ENCODE assay signal across 17 cellular contexts in the genomic region with DNA sequence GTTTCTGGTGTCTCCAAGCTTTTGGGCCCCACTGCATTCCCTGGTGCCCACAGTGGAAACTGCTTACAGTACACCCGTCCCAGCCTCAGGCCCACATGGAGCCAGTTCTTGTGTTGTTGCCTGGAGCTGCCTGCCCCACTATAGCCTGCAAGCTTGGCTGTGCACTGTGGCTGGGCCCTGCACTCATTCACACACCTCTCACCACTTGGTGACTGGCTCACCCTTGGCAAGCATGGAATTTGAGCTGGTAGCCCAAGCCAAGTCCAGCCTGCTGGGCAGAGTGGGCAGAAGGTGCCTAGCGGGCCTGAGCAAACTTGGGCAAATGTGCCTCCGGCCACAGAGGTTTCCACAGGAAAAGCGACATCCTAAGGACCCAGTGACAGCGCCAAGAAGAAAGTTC.
DNase-seq lines count a peak whose midpoint lies in the region; ATAC-seq and TF ChIP-seq lines count a peak whose summit lies in the region.
"Had no signal": no experiment of that assay in that cellular context is flagged by ENCODE, and none has a peak within 500 bp of the region (broad histone marks: within the 10 kb centered on the region; RNA-seq: fewer than 3 reads in every experiment).

No MANE protein-coding gene starts in this region.

- peaks cover 15% of the 10 kb centered on the region for H3K9me3 Mint-ChIP-seq in activated CD4-positive, alpha-beta memory T cell treated with anti-CD3 and anti-CD28 coated beads for 36 hours

- H3K27me3 Mint-ChIP-seq in activated CD4-positive, alpha-beta memory T cell treated with anti-CD3 and anti-CD28 coated beads for 36 hours, result no peaks in the 10 kb centered on the region
- H3K27me3 Mint-ChIP-seq: T-cell had no signal

- no peak for ATAC-seq in HG02884 (IDR thresholded peaks at IDR 0.05; ENCODE audit: unreplicated experiment)
- ATAC-seq: CD8-positive, alpha-beta T cell; GM12878; GM23338; HCT116; T-cell had no signal

- H3K4me1 Mint-ChIP-seq in activated CD4-positive, alpha-beta memory T cell treated with anti-CD3 and anti-CD28 coated beads for 36 hours (ENCODE audit: low read depth), result no peaks in the 10 kb centered on the region
- H3K4me1 Mint-ChIP-seq: GM23338, T-cell had no signal

- H3K4me3 ChIP-seq in GM12865 (ENCODE audit: low read depth, low read length) (peak overlapping the region; percentile 56), MM.1S (ENCODE audit: low read length) (no peak overlapping the region)
- H3K4me3 ChIP-seq: GM12878, GM23338, PC-9 had no signal

- H4K20me1 ChIP-seq in MM.1S (ENCODE audit: insufficient read depth, low read length), result no peaks in the 10 kb centered on the region

- H3K4me1 ChIP-seq in MM.1S (ENCODE audit: low read length), result no peaks in the 10 kb centered on the region

- intact Hi-C loops in activated CD4-positive, alpha-beta memory T cell treated with anti-CD3 and anti-CD28 coated beads for 36 hours (cut with micrococcal nuclease), result no loop called here

- no peak overlapping the region for H3K9ac ChIP-seq in MM.1S (ENCODE audit: low read length)

- H3K27ac ChIP-seq in MM.1S (ENCODE audit: low read length), result no peak overlapping the region
- H3K27ac ChIP-seq: PC-9 had no signal

- H3K79me2 ChIP-seq in MM.1S (ENCODE audit: low read length), result no peaks in the 10 kb centered on the region

- POLR2A ChIA-PET in activated CD4-positive, alpha-beta memory T cell treated with anti-CD3 and anti-CD28 coated beads for 36 hours (lab: Charles Lee), result no interaction called here

- peak overlapping the region; percentile 35; the same call in 1 of the 2 replicates for H3K4me2 ChIP-seq in MM.1S (ENCODE audit: low read depth, low read length)
- H3K4me2 ChIP-seq: GM23338, PC-9 had no signal

- CTCF ChIA-PET in activated CD4-positive, alpha-beta memory T cell treated with anti-CD3 and anti-CD28 coated beads for 36 hours (lab: Charles Lee), result no interaction called here

- no peaks in the 10 kb centered on the region for H3K36me3 ChIP-seq in MM.1S (replicated peaks; ENCODE audit: insufficient read depth, low read length)

- H3K27ac Mint-ChIP-seq in activated CD4-positive, alpha-beta memory T cell treated with anti-CD3 and anti-CD28 coated beads for 36 hours, result no peak overlapping the region
- H3K27ac Mint-ChIP-seq: CD8-positive, alpha-beta T cell; GM23338; T-cell had no signal

- no peak for TF ChIP-seq CTCF in GM12865 (IDR thresholded peaks at IDR 0.05; ENCODE audit: insufficient read depth, low read depth, low read length, missing control alignments)
- TF ChIP-seq CTCF in MM.1S (IDR thresholded peaks at IDR 0.05; ENCODE audit: low read length), result no peak

- no peaks in the 10 kb centered on the region for H3F3A ChIP-seq in MM.1S (ENCODE audit: insufficient read depth, low read length)

- H3K4me3 Mint-ChIP-seq in activated CD4-positive, alpha-beta memory T cell treated with anti-CD3 and anti-CD28 coated beads for 36 hours, result no peak overlapping the region
- H3K4me3 Mint-ChIP-seq: CD8-positive, alpha-beta T cell; GM23338; T-cell had no signal

- DNase-seq in GM12865 (ENCODE audit: low read depth) (peak; percentile 18), MM.1S (no peak), cerebellum (ENCODE audit: low spot score) (peak; percentile 21), Ammon's horn (ENCODE audit: low spot score) (no peak), activated gamma-delta T cell treated with Interleukin-2 at 50 U/mL for 16 hours (no peak)
- no peak for DNase-seq in activated CD4-positive, alpha-beta memory T cell treated with anti-CD3 and anti-CD28 coated beads for 36 hours
- DNase-seq: CD8-positive, alpha-beta T cell; MV-4-11; NCI-H1417; NCI-H1930; NCI-H774; PC-9; T-cell had no signal

- H3K9me2 ChIP-seq in MM.1S (replicated peaks; ENCODE audit: insufficient read depth, low read length), result no peaks in the 10 kb centered on the region

- H3K9me3 ChIP-seq in MM.1S (replicated peaks; ENCODE audit: insufficient read depth, low read length), result no peaks in the 10 kb centered on the region

- no peaks in the 10 kb centered on the region for H3K36me3 Mint-ChIP-seq in activated CD4-positive, alpha-beta memory T cell treated with anti-CD3 and anti-CD28 coated beads for 36 hours
- H3K36me3 Mint-ChIP-seq: CD8-positive, alpha-beta T cell; T-cell had no signal

- H2AFZ ChIP-seq in MM.1S (ENCODE audit: low read length), result no peak overlapping the region
- H2AFZ ChIP-seq: GM23338, PC-9 had no signal

- no peaks in the 10 kb centered on the region for H3K27me3 ChIP-seq in MM.1S (replicated peaks; ENCODE audit: insufficient read depth, low read length)

Comparison
In these comparisons a context has a peak if more than half of its experiments do, and no peak if none do; other contexts are left out.
1. DNase-seq: peak in GM12865 (single experiment) and cerebellum (single experiment); none in MM.1S (single experiment), Ammon's horn (single experiment), activated CD4-positive, alpha-beta memory T cell treated with anti-CD3 and anti-CD28 coated beads for 36 hours (single experiment) and activated gamma-delta T cell treated with Interleukin-2 at 50 U/mL for 16 hours (single experiment).